Comparison of ENCODE assay signal across 8 cellular contexts in the genomic region with DNA sequence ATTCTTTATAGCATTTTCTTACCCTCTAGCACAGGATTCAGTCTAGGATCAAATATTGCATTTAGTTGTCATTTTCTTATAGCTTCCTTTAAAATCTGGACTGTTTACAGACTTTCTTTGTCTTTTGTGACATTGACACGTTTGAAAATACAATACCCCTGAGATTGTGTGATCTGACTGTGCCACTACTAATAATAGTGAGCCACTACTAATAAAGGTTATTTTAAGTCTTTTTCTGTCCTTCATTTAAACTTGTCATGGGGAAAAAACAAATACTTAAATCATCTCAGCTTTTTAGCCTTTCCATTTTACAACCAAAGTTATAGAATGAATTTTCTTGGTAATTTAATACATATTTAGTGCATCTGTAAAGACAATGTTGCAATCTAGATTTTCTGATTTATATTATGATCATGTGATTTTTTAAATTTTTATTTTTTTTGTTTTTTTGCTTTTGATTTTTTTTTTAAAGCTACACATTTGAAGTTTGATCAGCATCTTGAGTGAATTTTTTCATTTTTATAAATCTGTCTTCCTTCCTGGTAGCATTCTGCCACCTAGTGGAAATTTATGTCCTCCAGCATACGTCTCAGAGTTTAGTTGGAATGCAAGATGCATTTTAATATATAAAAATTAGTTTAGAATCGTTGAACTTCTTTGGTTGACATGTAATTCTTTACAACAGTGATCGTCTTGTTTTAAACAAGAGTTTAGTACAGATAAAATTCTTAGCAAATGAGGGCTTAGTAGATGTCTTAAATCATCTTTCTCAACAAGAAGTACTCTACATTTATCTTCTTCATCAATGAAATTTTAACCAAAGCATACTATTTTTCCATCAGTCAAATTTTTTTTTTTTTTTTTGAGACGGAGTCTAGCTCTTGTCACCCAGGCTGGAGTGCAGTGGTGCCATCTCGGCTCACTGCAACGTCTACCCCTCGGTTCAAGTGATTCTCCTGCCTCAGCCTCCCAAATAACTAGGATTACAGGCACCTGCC.
DNase-seq lines count a peak whose midpoint lies in the region; ATAC-seq and TF ChIP-seq lines count a peak whose summit lies in the region.

No MANE protein-coding gene starts in this region.

- H3K36me3 ChIP-seq in parathyroid adenoma (ENCODE audit: control insufficient read depth, insufficient read depth, low read length): no peaks in the 10 kb centered on the region

- TF ChIP-seq CTCF in natural killer cell (IDR thresholded peaks at IDR 0.05): peak; percentile 81
- peak; percentile 76 for TF ChIP-seq CTCF in NB4 (IDR thresholded peaks at IDR 0.05; ENCODE audit: low read depth, low read length)
- TF ChIP-seq CTCF in parathyroid adenoma (IDR thresholded peaks at IDR 0.05): peak; percentile 92

- intact Hi-C loops in natural killer cell (cut with micrococcal nuclease): loop anchor here (1.0 to 5.0 kb wide), 4 partner anchors 119 to 425 kb away; a partner anchor contains a TSS

- H2AFZ ChIP-seq in parathyroid adenoma: no peak overlapping the region

- DNase-seq in natural killer cell: no peak
- DNase-seq in natural killer cell treated with Interleukin-12 subunit alpha and Interleukin-12 subunit beta and Interleukin-15 and Interleukin-18, amount 100 ng/mL, for 72 hours (ENCODE audit: low spot score): no peak
- peak; percentile 70 for DNase-seq in NB4 (ENCODE audit: low read depth)
- DNase-seq in T-helper 17 cell: no peak
- peak; percentile 89 for DNase-seq in fibroblast of peridontal ligament (ENCODE audit: extremely low read depth)

- H3K27ac ChIP-seq in parathyroid adenoma: no peak overlapping the region

- TF ChIP-seq POLR2A in NB4 (IDR thresholded peaks at IDR 0.05; ENCODE audit: extremely low read depth, insufficient read length): no peak

- H3K4me2 ChIP-seq in parathyroid adenoma (ENCODE audit: low read length): no peak overlapping the region

- H3K27ac Mint-ChIP-seq in natural killer cell (peak overlapping the region; percentile 2 to 51), T-helper 17 cell (no peak overlapping the region)
- peak overlapping the region in 1 of 2 donors; percentile 48 for H3K27ac Mint-ChIP-seq in natural killer cell treated with Interleukin-12 subunit alpha and Interleukin-12 subunit beta and Interleukin-15 and Interleukin-18, amount 100 ng/mL, for 72 hours

- H3K27me3 ChIP-seq in parathyroid adenoma (ENCODE audit: control insufficient read depth, insufficient read depth, low read length): no peaks in the 10 kb centered on the region

- H3K4me3 Mint-ChIP-seq in natural killer cell (no peak overlapping the region), T-helper 17 cell (no peak overlapping the region)
- no peak overlapping the region for H3K4me3 Mint-ChIP-seq in natural killer cell treated with Interleukin-12 subunit alpha and Interleukin-12 subunit beta and Interleukin-15 and Interleukin-18, amount 100 ng/mL, for 72 hours

- H3K9me3 Mint-ChIP-seq in natural killer cell: no peaks in the 10 kb centered on the region
- H3K9me3 Mint-ChIP-seq in natural killer cell treated with Interleukin-12 subunit alpha and Interleukin-12 subunit beta and Interleukin-15 and Interleukin-18, amount 100 ng/mL, for 72 hours: no peaks in the 10 kb centered on the region

- H3K4me1 ChIP-seq in parathyroid adenoma: no peaks in the 10 kb centered on the region

- H3K4me3 ChIP-seq in NB4 (ENCODE audit: low read depth, low read length) (no peak overlapping the region), parathyroid adenoma (ENCODE audit: low read depth, low read length) (no peak overlapping the region)

- H3K27me3 Mint-ChIP-seq in natural killer cell (ENCODE audit: low read depth in 2 of 2): no peaks in the 10 kb centered on the region
- no peaks in the 10 kb centered on the region for H3K27me3 Mint-ChIP-seq in natural killer cell treated with Interleukin-12 subunit alpha and Interleukin-12 subunit beta and Interleukin-15 and Interleukin-18, amount 100 ng/mL, for 72 hours
- H3K27me3 Mint-ChIP-seq in T-helper 17 cell: no peaks in the 10 kb centered on the region

- peaks cover 3% of the 10 kb centered on the region for H3K79me2 ChIP-seq in parathyroid adenoma

- H3K9me3 ChIP-seq in T-helper 17 cell (ENCODE audit: control insufficient read depth, low read length, poor library complexity, severe bottlenecking): no peaks in the 10 kb centered on the region
- H3K9me3 ChIP-seq in parathyroid adenoma (ENCODE audit: control insufficient read depth, low read length): no peaks in the 10 kb centered on the region

- ATAC-seq in natural killer cell: peak in 2 of 3 donors; percentile 44 to 45
- no peak for ATAC-seq in natural killer cell treated with Interleukin-12 subunit alpha and Interleukin-12 subunit beta and Interleukin-15 and Interleukin-18, amount 100 ng/mL, for 72 hours
- ATAC-seq in T-helper 17 cell: peak; percentile 36
- no peak for ATAC-seq in GM21381 (IDR thresholded peaks at IDR 0.05; ENCODE audit: unreplicated experiment)
- ATAC-seq in HG02759 (IDR thresholded peaks at IDR 0.05; ENCODE audit: unreplicated experiment): no peak

- H3K4me1 Mint-ChIP-seq in natural killer cell (peaks cover 7 to 11% of the 10 kb centered on the region in 2 donors), T-helper 17 cell (peaks cover 11% of the 10 kb centered on the region)
- H3K4me1 Mint-ChIP-seq in natural killer cell treated with Interleukin-12 subunit alpha and Interleukin-12 subunit beta and Interleukin-15 and Interleukin-18, amount 100 ng/mL, for 72 hours (ENCODE audit: low read depth in 2 of 2): peaks cover 5 to 22% of the 10 kb centered on the region in 2 donors

- H3K36me3 Mint-ChIP-seq in natural killer cell (peaks cover 9% of the 10 kb centered on the region), T-helper 17 cell (ENCODE audit: low read depth) (peaks cover 2% of the 10 kb centered on the region)
- H3K36me3 Mint-ChIP-seq in natural killer cell treated with Interleukin-12 subunit alpha and Interleukin-12 subunit beta and Interleukin-15 and Interleukin-18, amount 100 ng/mL, for 72 hours: peaks cover 7% of the 10 kb centered on the region

- no peak overlapping the region for H3K9ac ChIP-seq in parathyroid adenoma

Comparison
In these comparisons a context has a peak if more than half of its experiments do, and no peak if none do; other contexts are left out.
1. ATAC-seq: peak in natural killer cell (2 of 3) and T-helper 17 cell (single experiment); none in natural killer cell treated with Interleukin-12 subunit alpha and Interleukin-12 subunit beta and Interleukin-15 and Interleukin-18, amount 100 ng/mL, for 72 hours (0 of 2), GM21381 (single experiment) and HG02759 (single experiment).
2. DNase-seq: peak in NB4 (single experiment) and fibroblast of peridontal ligament (single experiment); none in natural killer cell (single experiment), natural killer cell treated with Interleukin-12 subunit alpha and Interleukin-12 subunit beta and Interleukin-15 and Interleukin-18, amount 100 ng/mL, for 72 hours (single experiment) and T-helper 17 cell (0 of 3).
3. Peak in every context shown above with its lines, with median percentiles within 50 percentile points of each other: CTCF ChIP-seq.